Comparison of ENCODE assay signal across 24 cellular contexts in the genomic region with DNA sequence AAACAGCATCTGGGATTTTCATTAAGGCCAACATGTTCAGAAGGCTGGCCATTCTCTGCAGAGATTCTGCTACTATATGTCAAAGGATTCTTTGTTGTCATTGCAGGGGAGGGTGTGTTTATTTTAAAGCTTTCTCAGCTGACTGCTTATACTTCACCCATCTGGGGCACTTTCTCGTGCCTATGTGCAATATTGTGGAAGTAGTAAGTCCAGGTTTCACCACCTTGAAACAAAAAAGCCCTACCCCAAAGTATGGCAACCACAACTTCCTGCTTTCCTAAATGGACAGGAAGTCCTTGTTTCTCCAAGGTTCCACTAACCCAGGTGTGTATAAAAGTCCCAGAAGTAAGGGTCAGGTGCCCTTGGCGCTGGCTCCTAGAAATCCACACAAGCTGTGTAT. TPM values are rescaled to one million over a fixed set of nuclear protein-coding genes. Genes with fewer than 3 reads are reported as not detected.
A peak's percentile ranks its signal among the peaks of the same experiment; 100 is the strongest.
DNase-seq lines count a peak whose midpoint lies in the region; ATAC-seq and TF ChIP-seq lines count a peak whose summit lies in the region.
"Had no signal": no experiment of that assay in that cellular context is flagged by ENCODE, and none has a peak within 500 bp of the region (broad histone marks: within the 10 kb centered on the region; RNA-seq: fewer than 3 reads in every experiment).

No MANE protein-coding gene starts in this region.

- H3K9me3 ChIP-seq in breast epithelium (no peaks in the 10 kb centered on the region), RWPE2 (ENCODE audit: severe bottlenecking) (no peaks in the 10 kb centered on the region), testis (no peaks in the 10 kb centered on the region)
- H3K9me3 ChIP-seq: MG63 had no signal

- DNase-seq in MCF 10A (ENCODE audit: unreplicated experiment) (no peak), breast epithelium (ENCODE audit: low spot score in 2 of 2) (no peak), RWPE2 (ENCODE audit: low spot score) (no peak), epithelial cell of prostate (ENCODE audit: low read depth, low spot score) (peak; percentile 12), testis (no peak), pons (ENCODE audit: low spot score) (no peak)
- DNase-seq: CD4-positive, alpha-beta T cell; GF-D8; H7; Karpas-422; MG63; NCI-H1092; NCI-H1436 treated with DMSO at 0.1 percent for 48 hours; NCI-H2029 treated with DMSO at 0.1 percent for 48 hours; NCI-H2171 treated with DMSO at 0.1 percent for 48 hours; NCI-H446 treated with DMSO at 0.1 percent for 48 hours; NCI-H748 treated with DMSO at 0.1 percent for 48 hours; PC-3; T-helper 1 cell had no signal

- H3K4me3 Mint-ChIP-seq in MCF 10A (ENCODE audit: unreplicated experiment), result no peak overlapping the region
- H3K4me3 Mint-ChIP-seq: CD4-positive, alpha-beta T cell; IgD-negative memory B cell had no signal

- no peak overlapping the region for H3K27ac ChIP-seq in breast epithelium
- H3K27ac ChIP-seq in RWPE2 (ENCODE audit: poor library complexity, severe bottlenecking), result peak overlapping the region; percentile 90
- peak overlapping the region; percentile 86 for H3K27ac ChIP-seq in epithelial cell of prostate
- peak overlapping the region; percentile 13 to 37 for H3K27ac ChIP-seq in testis
- H3K27ac ChIP-seq: HL-60 had no signal

- intact Hi-C loops in MCF 10A (cut with micrococcal nuclease) (no loop called here), breast epithelium (cut with DNase I; ENCODE audit: low total_unique reads) (no loop called here), testis (cut with DNase I; ENCODE audit: low total_unique reads) (no loop called here)

- H3K4me1 ChIP-seq in breast epithelium (no peaks in the 10 kb centered on the region), RWPE2 (ENCODE audit: insufficient read depth, poor library complexity, severe bottlenecking) (peaks cover 18% of the 10 kb centered on the region), testis (peaks cover 8% of the 10 kb centered on the region)

- ATAC-seq in RWPE2 (ENCODE audit: low read depth) (peak; percentile 21), HG03095 (IDR thresholded peaks at IDR 0.05; ENCODE audit: unreplicated experiment) (no peak), HG03175 (IDR thresholded peaks at IDR 0.05; ENCODE audit: unreplicated experiment) (no peak)
- ATAC-seq: GM12878, PC-3 had no signal

- H3K4me3 ChIP-seq in breast epithelium (no peak overlapping the region), RWPE2 (ENCODE audit: severe bottlenecking) (no peak overlapping the region), testis (no peak overlapping the region)
- H3K4me3 ChIP-seq: GM12878, MG63 had no signal

- H3K4me1 Mint-ChIP-seq in MCF 10A (ENCODE audit: insufficient read depth, unreplicated experiment), result peaks cover 29% of the 10 kb centered on the region

- peak overlapping the region; percentile 80 for H3K27ac Mint-ChIP-seq in MCF 10A (ENCODE audit: low read depth, unreplicated experiment)
- H3K27ac Mint-ChIP-seq: CD4-positive, alpha-beta T cell; IgD-negative memory B cell had no signal

- H3K36me3 ChIP-seq in breast epithelium, result no peaks in the 10 kb centered on the region
- H3K36me3 ChIP-seq in RWPE2 (ENCODE audit: low read depth), result no peaks in the 10 kb centered on the region
- H3K36me3 ChIP-seq in testis (ENCODE audit: low read depth, missing control alignments), result no peaks in the 10 kb centered on the region
- H3K36me3 ChIP-seq: MG63 had no signal

- no TSS peak for BruUV-seq in MCF 10A (replicated peaks; lab: Mats Ljungman, UMichigan)

- H3K36me3 Mint-ChIP-seq in MCF 10A (ENCODE audit: insufficient read depth, unreplicated experiment), result no peaks in the 10 kb centered on the region
- H3K36me3 Mint-ChIP-seq: IgD-negative memory B cell had no signal

- 70 to 77% methylated on average over 2 of the region's 2 CpGs for WGBS in testis, 2 donors

- CTCF ChIA-PET in MCF 10A (lab: Yijun Ruan, JAX), result interaction anchor here (0.7 to 1.5 kb wide), 3 partner anchors 13 to 101 kb away, joined by 3 to 4 read pairs (median 3); no protein-coding TSS in a partner anchor

- no peaks in the 10 kb centered on the region for H3K27me3 ChIP-seq in breast epithelium
- H3K27me3 ChIP-seq in RWPE2 (ENCODE audit: insufficient read depth, poor library complexity, severe bottlenecking), result no peaks in the 10 kb centered on the region
- H3K27me3 ChIP-seq in testis, result no peaks in the 10 kb centered on the region
- H3K27me3 ChIP-seq: MG63 had no signal

- TF ChIP-seq POLR2A in breast epithelium (IDR thresholded peaks at IDR 0.05), result no peak
- TF ChIP-seq POLR2A in testis (IDR thresholded peaks at IDR 0.05), result no peak

- POLR2A ChIA-PET in MCF 10A (lab: Yijun Ruan, JAX), result interaction anchor here (0.6 kb wide), 1 partner anchor 27 kb away, joined by 3 read pairs; no protein-coding TSS in a partner anchor

- H3K27me3 Mint-ChIP-seq in MCF 10A (ENCODE audit: insufficient read depth, unreplicated experiment), result no peaks in the 10 kb centered on the region
- H3K27me3 Mint-ChIP-seq: CD4-positive, alpha-beta T cell had no signal

- TF ChIP-seq CTCF in MCF 10A (IDR thresholded peaks at IDR 0.05; ENCODE audit: unreplicated experiment), result no peak
- TF ChIP-seq CTCF in breast epithelium (IDR thresholded peaks at IDR 0.05), result no peak
- TF ChIP-seq CTCF in RWPE2 (IDR thresholded peaks at IDR 0.05; ENCODE audit: poor library complexity, severe bottlenecking), result no peak
- TF ChIP-seq CTCF in testis (IDR thresholded peaks at IDR 0.05), result no peak

- no peaks in the 10 kb centered on the region for H3K9me3 Mint-ChIP-seq in MCF 10A (ENCODE audit: unreplicated experiment)
- H3K9me3 Mint-ChIP-seq: CD4-positive, alpha-beta T cell; IgD-negative memory B cell had no signal

RNA-seq across cellular contexts. Expression of a gene that starts 58.7 kb away (rescaled TPM):
- total RNA-seq in MCF 10A (2022) (not detected in 2 replicates), breast epithelium (100 to 1,000 TPM in 2 of 3 donors, 10 to 100 TPM in 1; 94.5 to 300 (median 113) TPM), testis (100 to 1,000 TPM; 465 to 866 TPM)
- polyA plus RNA-seq in testis (ENCODE audit: insufficient read depth, low read depth, low replicate concordance), result 979 TPM
- total RNA-seq: PC-3 had no signal
- polyA plus RNA-seq: IgD-negative memory B cell had no signal

Comparison
In these comparisons a context has a peak if more than half of its experiments do, and no peak if none do; other contexts are left out.
1. RNA of a gene that starts 58.7 kb away (total RNA-seq): 465 to 866 TPM in testis and 94.5 to 300 TPM in breast epithelium; not detected in MCF 10A; every median in the first group is over 10 times any median in the second.
2. H3K27ac ChIP-seq: peak in RWPE2 (single experiment), epithelial cell of prostate (single experiment) and testis (2 of 2); none in breast epithelium (0 of 2).